ENCODE assay signal across 8 cellular contexts in the genomic region with DNA sequence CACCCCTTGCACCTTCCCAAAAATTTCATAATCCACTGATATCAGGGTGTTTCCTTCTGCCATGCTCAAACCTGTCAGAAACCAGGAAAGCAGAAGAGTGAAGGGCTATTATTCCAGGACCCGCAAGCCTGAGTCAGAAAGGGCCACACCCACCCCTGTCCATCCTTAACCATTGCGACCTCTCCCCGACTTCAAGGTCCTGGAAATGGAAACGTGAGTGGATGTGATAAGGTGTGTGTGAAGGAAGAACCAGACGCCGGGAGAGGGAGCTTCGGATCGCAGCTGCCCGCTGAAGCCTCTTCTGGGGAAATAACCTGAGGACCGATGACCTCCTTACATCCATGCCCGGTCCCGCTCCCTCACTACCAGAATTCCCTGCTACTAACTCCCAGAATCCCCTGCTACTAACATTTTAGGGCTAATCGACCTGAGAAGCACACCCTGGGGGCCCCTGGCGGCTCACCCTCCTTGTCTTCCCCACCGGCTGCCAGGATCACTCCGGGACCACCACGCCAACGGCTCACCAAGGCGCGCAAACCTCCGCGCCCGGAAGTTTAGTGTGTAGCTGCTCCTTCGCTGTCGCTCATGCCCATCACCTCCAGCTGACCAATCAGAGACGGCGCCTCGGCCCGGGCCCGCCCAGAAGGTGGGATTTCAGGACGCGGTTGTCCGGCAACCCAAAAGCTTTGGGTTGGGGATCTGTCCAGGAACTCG. TPM values are rescaled to one million over a fixed set of nuclear protein-coding genes. Genes with fewer than 3 reads are reported as not detected.
DNase-seq lines count a peak whose midpoint lies in the region; ATAC-seq and TF ChIP-seq lines count a peak whose summit lies in the region.

A gene (minus strand): TSS at position 534 of the 714 bp plus-strand sequence. CDS start 471 bp downstream, at position 63.

- H3K4me3 Mint-ChIP-seq in WTC11 = peak within 1 kb of the TSS; percentile 96

- no peaks in the 10 kb centered on the region for H3K27me3 Mint-ChIP-seq in WTC11 (ENCODE audit: low read depth)

- H3K4me1 Mint-ChIP-seq in WTC11 = peaks cover 13% of the 10 kb centered on the region

- TF ChIP-seq CTCF in WTC11 (IDR thresholded peaks at IDR 0.05) = no peak
- no peak for TF ChIP-seq CTCF in cardiac fibroblast (IDR thresholded peaks at IDR 0.05; ENCODE audit: low read depth, low read length)

- H3K9me3 Mint-ChIP-seq in WTC11 = peaks cover 18% of the 10 kb centered on the region

- CTCF ChIA-PET in WTC11 (lab: Charles Lee) = interaction anchor here (0.5 to 3.1 kb wide), 17 partner anchors 12 to 514 kb away, joined by 3 to 29 read pairs (median 5); a partner anchor contains a TSS

- H3K36me3 Mint-ChIP-seq in WTC11 = peaks cover 25% of the 10 kb centered on the region

- peak; percentile 98 for ATAC-seq in GM19023 (IDR thresholded peaks at IDR 0.05; ENCODE audit: unreplicated experiment)
- ATAC-seq in HG03196 (IDR thresholded peaks at IDR 0.05; ENCODE audit: unreplicated experiment) = peak; percentile 91
- peak; percentile 98 for ATAC-seq in WTC11

- H3K4me3 ChIP-seq in cardiac fibroblast (replicated peaks in 1 of 2; ENCODE audit: low read depth in 2 of 2, low read length in 2 of 2) = peak within 1 kb of the TSS; percentile 95

- peak; percentile 95 for DNase-seq in AG08396 (ENCODE audit: low spot score)
- peak; percentile 82 for DNase-seq in NCI-H226
- peak; percentile 97 for DNase-seq in WTC11 (ENCODE audit: low spot score)
- DNase-seq in cardiac fibroblast (ENCODE audit: low read depth in 2 of 2) = peak; percentile 92 to 93
- DNase-seq in iPS-NIHi7 (ENCODE audit: extremely low spot score) = peak; percentile 93
- DNase-seq in stimulated activated CD4-positive, alpha-beta T cell treated with anti-CD3 and anti-CD28 coated beads, Interleukin-12 subunit alpha, Interleukin-12 subunit beta, amount 100 ng/mL, for 24 hours (ENCODE audit: low read depth in 2 of 2) = peak; percentile 85 to 92

- POLR2A ChIA-PET in WTC11 (lab: Charles Lee) = interaction anchor here (0.6 to 1.5 kb wide), 3 partner anchors 17 to 231 kb away, joined by 3 to 5 read pairs (median 5); no protein-coding TSS in a partner anchor

- H3K27ac Mint-ChIP-seq in WTC11 = peak within 1 kb of the TSS; percentile 79

TF ChIP-seq in WTC11, 78 proteins besides CTCF, POLR2A, EP300 and RAD21 (continues in another document):
- TF ChIP-seq, protein P1, sequence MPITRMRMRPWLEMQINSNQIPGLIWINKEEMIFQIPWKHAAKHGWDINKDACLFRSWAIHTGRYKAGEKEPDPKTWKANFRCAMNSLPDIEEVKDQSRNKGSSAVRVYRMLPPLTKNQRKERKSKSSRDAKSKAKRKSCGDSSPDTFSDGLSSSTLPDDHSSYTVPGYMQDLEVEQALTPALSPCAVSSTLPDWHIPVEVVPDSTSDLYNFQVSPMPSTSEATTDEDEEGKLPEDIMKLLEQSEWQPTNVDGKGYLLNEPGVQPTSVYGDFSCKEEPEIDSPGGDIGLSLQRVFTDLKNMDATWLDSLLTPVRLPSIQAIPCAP (CRISPR knock-in tag; IDR thresholded peaks at IDR 0.05) = no peak
- TF ChIP-seq, protein P2, sequence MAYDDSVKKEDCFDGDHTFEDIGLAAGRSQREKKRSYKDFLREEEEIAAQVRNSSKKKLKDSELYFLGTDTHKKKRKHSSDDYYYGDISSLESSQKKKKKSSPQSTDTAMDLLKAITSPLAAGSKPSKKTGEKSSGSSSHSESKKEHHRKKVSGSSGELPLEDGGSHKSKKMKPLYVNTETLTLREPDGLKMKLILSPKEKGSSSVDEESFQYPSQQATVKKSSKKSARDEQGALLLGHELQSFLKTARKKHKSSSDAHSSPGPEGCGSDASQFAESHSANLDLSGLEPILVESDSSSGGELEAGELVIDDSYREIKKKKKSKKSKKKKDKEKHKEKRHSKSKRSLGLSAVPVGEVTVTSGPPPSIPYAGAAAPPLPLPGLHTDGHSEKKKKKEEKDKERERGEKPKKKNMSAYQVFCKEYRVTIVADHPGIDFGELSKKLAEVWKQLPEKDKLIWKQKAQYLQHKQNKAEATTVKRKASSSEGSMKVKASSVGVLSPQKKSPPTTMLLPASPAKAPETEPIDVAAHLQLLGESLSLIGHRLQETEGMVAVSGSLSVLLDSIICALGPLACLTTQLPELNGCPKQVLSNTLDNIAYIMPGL (CRISPR knock-in tag; IDR thresholded peaks at IDR 0.05) = 0 out of 2 replicates have a peak, but pooled peaks have one; percentile 34
- TF ChIP-seq, protein P3, sequence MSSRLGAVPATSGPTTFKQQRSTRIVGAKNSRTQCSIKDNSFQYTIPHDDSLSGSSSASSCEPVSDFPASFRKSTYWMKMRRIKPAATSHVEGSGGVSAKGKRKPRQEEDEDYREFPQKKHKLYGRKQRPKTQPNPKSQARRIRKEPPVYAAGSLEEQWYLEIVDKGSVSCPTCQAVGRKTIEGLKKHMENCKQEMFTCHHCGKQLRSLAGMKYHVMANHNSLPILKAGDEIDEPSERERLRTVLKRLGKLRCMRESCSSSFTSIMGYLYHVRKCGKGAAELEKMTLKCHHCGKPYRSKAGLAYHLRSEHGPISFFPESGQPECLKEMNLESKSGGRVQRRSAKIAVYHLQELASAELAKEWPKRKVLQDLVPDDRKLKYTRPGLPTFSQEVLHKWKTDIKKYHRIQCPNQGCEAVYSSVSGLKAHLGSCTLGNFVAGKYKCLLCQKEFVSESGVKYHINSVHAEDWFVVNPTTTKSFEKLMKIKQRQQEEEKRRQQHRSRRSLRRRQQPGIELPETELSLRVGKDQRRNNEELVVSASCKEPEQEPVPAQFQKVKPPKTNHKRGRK (CRISPR knock-in tag; IDR thresholded peaks at IDR 0.05; ENCODE audit: borderline replicate concordance) = no peak
- TF ChIP-seq KAT7 (CRISPR knock-in tag; IDR thresholded peaks at IDR 0.05; ENCODE audit: borderline replicate concordance) (no peak), SP1 (CRISPR knock-in tag; conservative IDR thresholded peaks at IDR 0.05) (peak; percentile 41; the same call in 1 of the 2 replicates), TCF7 (CRISPR knock-in tag; IDR thresholded peaks at IDR 0.05; ENCODE audit: low read depth) (no peak), ETV6 (CRISPR knock-in tag; IDR thresholded peaks at IDR 0.05) (no peak), RELA (CRISPR knock-in tag; IDR thresholded peaks at IDR 0.05; ENCODE audit: borderline replicate concordance) (no peak), GTF2I (CRISPR knock-in tag; conservative IDR thresholded peaks at IDR 0.05) (0 out of 2 replicates have a peak, but pooled peaks have one; percentile 25)
- TF ChIP-seq, protein P4, sequence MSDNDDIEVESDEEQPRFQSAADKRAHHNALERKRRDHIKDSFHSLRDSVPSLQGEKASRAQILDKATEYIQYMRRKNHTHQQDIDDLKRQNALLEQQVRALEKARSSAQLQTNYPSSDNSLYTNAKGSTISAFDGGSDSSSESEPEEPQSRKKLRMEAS (CRISPR knock-in tag; IDR thresholded peaks at IDR 0.05) = peak; percentile 49; the same call in 1 of the 2 replicates
- TF ChIP-seq, protein P5, sequence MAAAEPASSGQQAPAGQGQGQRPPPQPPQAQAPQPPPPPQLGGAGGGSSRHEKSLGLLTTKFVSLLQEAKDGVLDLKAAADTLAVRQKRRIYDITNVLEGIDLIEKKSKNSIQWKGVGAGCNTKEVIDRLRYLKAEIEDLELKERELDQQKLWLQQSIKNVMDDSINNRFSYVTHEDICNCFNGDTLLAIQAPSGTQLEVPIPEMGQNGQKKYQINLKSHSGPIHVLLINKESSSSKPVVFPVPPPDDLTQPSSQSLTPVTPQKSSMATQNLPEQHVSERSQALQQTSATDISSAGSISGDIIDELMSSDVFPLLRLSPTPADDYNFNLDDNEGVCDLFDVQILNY (CRISPR knock-in tag; IDR thresholded peaks at IDR 0.05) = peak; percentile 75
- TF ChIP-seq, protein P6, sequence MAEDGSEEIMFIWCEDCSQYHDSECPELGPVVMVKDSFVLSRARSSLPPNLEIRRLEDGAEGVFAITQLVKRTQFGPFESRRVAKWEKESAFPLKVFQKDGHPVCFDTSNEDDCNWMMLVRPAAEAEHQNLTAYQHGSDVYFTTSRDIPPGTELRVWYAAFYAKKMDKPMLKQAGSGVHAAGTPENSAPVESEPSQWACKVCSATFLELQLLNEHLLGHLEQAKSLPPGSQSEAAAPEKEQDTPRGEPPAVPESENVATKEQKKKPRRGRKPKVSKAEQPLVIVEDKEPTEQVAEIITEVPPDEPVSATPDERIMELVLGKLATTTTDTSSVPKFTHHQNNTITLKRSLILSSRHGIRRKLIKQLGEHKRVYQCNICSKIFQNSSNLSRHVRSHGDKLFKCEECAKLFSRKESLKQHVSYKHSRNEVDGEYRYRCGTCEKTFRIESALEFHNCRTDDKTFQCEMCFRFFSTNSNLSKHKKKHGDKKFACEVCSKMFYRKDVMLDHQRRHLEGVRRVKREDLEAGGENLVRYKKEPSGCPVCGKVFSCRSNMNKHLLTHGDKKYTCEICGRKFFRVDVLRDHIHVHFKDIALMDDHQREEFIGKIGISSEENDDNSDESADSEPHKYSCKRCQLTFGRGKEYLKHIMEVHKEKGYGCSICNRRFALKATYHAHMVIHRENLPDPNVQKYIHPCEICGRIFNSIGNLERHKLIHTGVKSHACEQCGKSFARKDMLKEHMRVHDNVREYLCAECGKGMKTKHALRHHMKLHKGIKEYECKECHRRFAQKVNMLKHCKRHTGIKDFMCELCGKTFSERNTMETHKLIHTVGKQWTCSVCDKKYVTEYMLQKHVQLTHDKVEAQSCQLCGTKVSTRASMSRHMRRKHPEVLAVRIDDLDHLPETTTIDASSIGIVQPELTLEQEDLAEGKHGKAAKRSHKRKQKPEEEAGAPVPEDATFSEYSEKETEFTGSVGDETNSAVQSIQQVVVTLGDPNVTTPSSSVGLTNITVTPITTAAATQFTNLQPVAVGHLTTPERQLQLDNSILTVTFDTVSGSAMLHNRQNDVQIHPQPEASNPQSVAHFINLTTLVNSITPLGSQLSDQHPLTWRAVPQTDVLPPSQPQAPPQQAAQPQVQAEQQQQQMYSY (CRISPR knock-in tag; IDR thresholded peaks at IDR 0.05) = peak; percentile 80

RNA-seq across cellular contexts. Expression of the gene that starts here (rescaled TPM):
- 22.4 to 26.6 TPM (median 23.0 TPM) in 3 replicates for total RNA-seq in WTC11 (2021)

Comparison
In these comparisons a context has a peak if more than half of its experiments do, and no peak if none do; other contexts are left out.
1. Peak in every context shown above with its lines: DNase-seq, ATAC-seq and H3K4me3 ChIP-seq.